Comparison of ENCODE assay signal across 1 cellular context in the genomic region with DNA sequence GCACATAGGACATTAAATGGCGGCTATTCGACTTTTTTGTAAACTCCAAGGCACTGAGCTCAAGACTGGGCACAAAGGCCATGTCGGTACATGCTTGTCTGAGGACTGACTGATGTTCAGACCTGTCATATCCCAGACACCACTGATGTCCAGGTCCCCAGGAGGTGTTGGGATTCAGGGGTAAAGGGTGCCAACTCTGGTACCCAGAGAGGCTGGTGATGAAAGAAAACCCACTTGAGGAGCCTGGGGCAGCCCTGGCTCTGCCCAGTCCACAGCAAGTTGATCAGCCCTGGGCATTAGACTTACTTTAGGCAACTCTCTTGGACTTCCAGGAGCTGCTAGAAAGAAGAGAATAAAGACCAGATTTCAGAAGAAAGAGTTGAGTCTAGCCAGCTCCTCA.
TF ChIP-seq lines count a peak whose summit lies in the region.

No MANE protein-coding gene starts in this region.

TF ChIP-seq in GM12878, 131 proteins besides CTCF, POLR2A, EP300 and RAD21:
- no peak for TF ChIP-seq YBX1 (IDR thresholded peaks at IDR 0.05)
- TF ChIP-seq JUND (IDR thresholded peaks at IDR 0.05; ENCODE audit: low read depth, low read length): no peak
- TF ChIP-seq SUPT20H (IDR thresholded peaks at IDR 0.05; ENCODE audit: borderline replicate concordance, control insufficient read depth, low read depth, low read length): no peak
- TF ChIP-seq EGR1 (IDR thresholded peaks at IDR 0.05; ENCODE audit: borderline replicate concordance in 1 of 2, low read depth in 2 of 2, low read length in 2 of 2): no peak
- no peak for TF ChIP-seq TAF1 (IDR thresholded peaks at IDR 0.05; ENCODE audit: borderline replicate concordance, low read depth, low read length)
- TF ChIP-seq RFX5 (IDR thresholded peaks at IDR 0.05; ENCODE audit: low read depth, low read length): no peak
- TF ChIP-seq ZBTB4 (CRISPR knock-in tag; IDR thresholded peaks at IDR 0.05): no peak
- TF ChIP-seq KDM1A (IDR thresholded peaks at IDR 0.05; ENCODE audit: borderline replicate concordance): no peak
- no peak for TF ChIP-seq ZNF24 (IDR thresholded peaks at IDR 0.05)
- TF ChIP-seq SMAD5 (IDR thresholded peaks at IDR 0.05; ENCODE audit: low read depth): no peak
- TF ChIP-seq JUNB (IDR thresholded peaks at IDR 0.05): no peak
- no peak for TF ChIP-seq KLF5 (IDR thresholded peaks at IDR 0.05; ENCODE audit: partially characterized antibody)
- no peak for TF ChIP-seq ZZZ3 (IDR thresholded peaks at IDR 0.05; ENCODE audit: control insufficient read depth, insufficient read length, low read depth)
- TF ChIP-seq HDAC2 (IDR thresholded peaks at IDR 0.05): no peak
- TF ChIP-seq SP1 (IDR thresholded peaks at IDR 0.05; ENCODE audit: low read depth, low read length): no peak
- no peak for TF ChIP-seq WRNIP1 (IDR thresholded peaks at IDR 0.05; ENCODE audit: borderline replicate concordance, low read depth, low read length)
- TF ChIP-seq IRF4 (IDR thresholded peaks at IDR 0.05; ENCODE audit: low read depth, low read length): no peak
- no peak for TF ChIP-seq MTA2 (IDR thresholded peaks at IDR 0.05; ENCODE audit: low read depth)
- TF ChIP-seq SMARCA5 (IDR thresholded peaks at IDR 0.05): no peak
- no peak; the same call in 1 of the 2 replicates for TF ChIP-seq POLR2AphosphoS5 (IDR thresholded peaks at IDR 0.05; ENCODE audit: low read length)
TF ChIP-seq in GM12878: peak in this region for 0.
